Comparison of ENCODE assay signal across 20 cellular contexts in the genomic region with DNA sequence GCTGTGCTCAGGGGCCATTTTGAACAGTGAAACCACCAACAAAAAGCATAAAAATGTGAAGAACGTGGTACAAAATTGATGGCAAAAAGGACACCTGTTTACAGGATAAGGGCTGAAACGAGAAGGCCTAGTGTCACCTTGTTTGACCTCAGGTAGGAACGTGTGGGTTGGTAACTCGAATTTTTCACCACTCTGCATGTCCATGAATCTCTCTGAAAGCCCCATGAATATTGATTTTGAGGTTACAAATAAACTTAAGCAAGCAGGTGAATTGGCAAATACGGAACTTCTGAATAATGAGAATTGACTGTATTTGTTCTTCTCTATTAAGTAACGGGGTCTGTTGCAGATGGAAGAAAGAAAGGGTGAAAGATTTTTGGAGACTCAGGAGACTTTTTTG.
"Had no signal": no experiment of that assay in that cellular context is flagged by ENCODE, and none has a peak within 500 bp of the region (broad histone marks: within the 10 kb centered on the region; RNA-seq: fewer than 3 reads in every experiment).

No MANE protein-coding gene starts in this region.

- H3K27ac ChIP-seq: coronary artery, dorsolateral prefrontal cortex, esophagus squamous epithelium, gastrocnemius medialis, heart right ventricle, left ventricle myocardium inferior, lower lobe of right lung had no signal

- H3K4me1 Mint-ChIP-seq: naive B cell had no signal

- H3K9me3 Mint-ChIP-seq: mesothelial cell of epicardium, naive B cell had no signal

- H3K27ac Mint-ChIP-seq: naive B cell had no signal

- H3K4me3 ChIP-seq: coronary artery, dorsolateral prefrontal cortex, esophagus squamous epithelium, gastrocnemius medialis, heart right ventricle, left ventricle myocardium inferior, lower lobe of right lung, mucosa of descending colon had no signal

- H3K27me3 ChIP-seq: dorsolateral prefrontal cortex, esophagus squamous epithelium, gastrocnemius medialis, heart right ventricle had no signal

- H3K9me3 ChIP-seq: esophagus squamous epithelium, gastrocnemius medialis, heart right ventricle, left ventricle myocardium inferior, lower lobe of right lung, mucosa of descending colon had no signal

- H3K4me1 ChIP-seq: gastrocnemius medialis, left ventricle myocardium inferior had no signal

- DNase-seq: dermis blood vessel endothelial cell; dorsolateral prefrontal cortex; effector CD4-positive, alpha-beta T cell; effector memory CD4-positive, alpha-beta T cell; esophagus squamous epithelium; foreskin fibroblast; foreskin melanocyte; gastrocnemius medialis; glutamatergic neuron; head of caudate nucleus; heart right ventricle; hippocampal formation; left cardiac atrium; left ventricle myocardium inferior; lower lobe of right lung; mesenchymal stem cell; mucosa of descending colon; naive B cell had no signal

- H3K27me3 Mint-ChIP-seq: naive B cell had no signal

- H3K36me3 ChIP-seq: esophagus squamous epithelium, gastrocnemius medialis, heart right ventricle, left ventricle myocardium inferior, lower lobe of right lung had no signal

- H3K36me3 Mint-ChIP-seq: mesothelial cell of epicardium, naive B cell had no signal

- H3K4me3 Mint-ChIP-seq: mesothelial cell of epicardium, naive B cell had no signal

- ATAC-seq: gastrocnemius medialis, heart right ventricle, left cardiac atrium, lower lobe of right lung, mucosa of descending colon had no signal
